ENCODE assay signal across 8 cellular contexts in genomic region chr11:59550842-59551650, GRCh38. TPM values are rescaled to one million over a fixed set of nuclear protein-coding genes. Genes with fewer than 3 reads are reported as not detected.
A peak's percentile ranks its signal among the peaks of the same experiment; 100 is the strongest.
DNase-seq lines count a peak whose midpoint lies in the region; ATAC-seq and TF ChIP-seq lines count a peak whose summit lies in the region.

No MANE protein-coding gene starts in this region.

- DNase-seq in AG04449 (ENCODE audit: low read depth, low spot score) (peak; percentile 57), NCI-H748 treated with DMSO at 0.1 percent for 48 hours (lab: John Stamatoyannopoulos, UW) (peak; percentile 90), ecto neural progenitor cell (ENCODE audit: low spot score) (peak; percentile 87), lung microvascular endothelial cell (ENCODE audit: low read depth in 2 of 2) (peak; percentile 88 to 93)
- peak; percentile 76 to 77 for DNase-seq in activated CD4-positive, alpha-beta T cell treated with anti-CD3 and anti-CD28 coated beads, Interleukin-2, amount 50 U/mL, for 4 hours
- DNase-seq in stimulated activated CD4-positive, alpha-beta T cell treated with anti-CD3 and anti-CD28 coated beads, TNF-alpha, amount 100 ng/mL, for 48 hours (ENCODE audit: low read depth in 3 of 3) = peak; percentile 73 to 83 (median 74)

- POLR2A ChIA-PET in AG04449 (lab: Yijun Ruan, JAX) = interaction anchor here (0.8 to 1.5 kb wide), 3 partner anchors 8 to 15 kb away, joined by 3 to 4 read pairs (median 4); no protein-coding TSS in a partner anchor

- TF ChIP-seq CTCF in AG04449 (IDR thresholded peaks at IDR 0.05; ENCODE audit: insufficient read depth, low read length, missing control alignments) = no peak

- H3K4me3 ChIP-seq in AG04449 (ENCODE audit: low read depth, low read length) = peak overlapping the region; percentile 71

- CTCF ChIA-PET in AG04449 (lab: Yijun Ruan, JAX) = interaction anchor here (1.4 to 4.0 kb wide), 3 partner anchors 13 to 118 kb away, joined by 3 to 38 read pairs (median 5); partner anchors contain the start of gene PATL1

- ATAC-seq in GM19035 (IDR thresholded peaks at IDR 0.05; ENCODE audit: unreplicated experiment) (peak; percentile 40), HG03442 (IDR thresholded peaks at IDR 0.05; ENCODE audit: unreplicated experiment) (peak; percentile 31)

RNA-seq across cellular contexts. Expression of gene OR4D9, which starts 39.7 kb away (rescaled TPM):
- not detected in 2 replicates for total RNA-seq in lung microvascular endothelial cell

RNA-seq across cellular contexts. Expression of gene OR4D11, which starts 47.7 kb away (rescaled TPM):
- not detected in 2 replicates for total RNA-seq in lung microvascular endothelial cell

Comparison
In these comparisons a context has a peak if more than half of its experiments do, and no peak if none do; other contexts are left out.
1. Peak in every context shown above with its lines: DNase-seq, ATAC-seq and H3K4me3 ChIP-seq.